Comparison of ENCODE assay signal across 1 cellular context in the genomic region with DNA sequence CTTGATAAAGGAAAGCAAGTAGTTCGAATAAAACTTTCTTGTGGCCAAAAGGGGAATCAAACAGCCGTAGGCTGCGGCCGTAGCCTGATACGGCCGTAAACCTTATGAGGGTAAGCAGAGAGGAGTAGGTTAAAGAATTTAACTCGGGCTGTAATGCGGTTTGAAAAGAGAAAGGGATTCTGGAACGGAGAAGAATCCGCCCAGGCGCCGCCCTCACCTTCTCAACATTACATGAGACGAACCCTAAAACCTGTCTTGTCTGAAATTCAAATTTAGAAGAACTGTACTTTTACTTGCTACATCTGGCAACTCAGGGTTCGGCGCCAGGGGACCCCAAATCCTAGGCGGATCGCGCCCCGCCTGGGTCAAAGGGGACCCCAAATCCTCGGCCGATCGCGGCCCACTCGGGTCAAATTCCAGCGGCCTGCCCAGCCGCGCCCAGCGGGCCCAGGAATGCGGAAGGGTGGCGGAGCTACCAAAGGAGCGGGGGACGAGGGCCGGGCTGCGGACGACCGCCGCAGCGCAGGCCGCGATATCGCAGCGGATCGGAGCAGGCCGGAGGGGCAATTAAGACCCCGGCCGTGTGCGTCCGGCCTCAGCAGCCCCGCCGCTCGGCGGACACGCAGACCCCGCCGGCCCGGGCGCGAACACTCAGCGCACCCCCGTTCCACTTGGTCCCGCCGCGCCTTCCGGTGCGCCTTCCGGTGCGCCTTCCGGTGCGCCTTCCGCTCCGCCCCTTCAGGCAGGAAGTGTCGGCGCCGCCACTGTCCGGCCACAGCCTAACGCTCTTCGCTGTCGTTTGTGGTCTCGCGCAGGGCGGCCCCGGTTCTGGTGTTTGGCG.
A peak's percentile ranks its signal among the peaks of the same experiment; 100 is the strongest.
TF ChIP-seq lines count a peak whose summit lies in the region.

A gene (plus strand): TSS at position 741 of the 841 bp plus-strand sequence. CDS start 10,766 bp downstream, outside the sequence.

TF ChIP-seq in HepG2, 621 proteins besides CTCF, POLR2A, EP300 and RAD21 (continued from another document and continues in another):
- TF ChIP-seq, protein P1, sequence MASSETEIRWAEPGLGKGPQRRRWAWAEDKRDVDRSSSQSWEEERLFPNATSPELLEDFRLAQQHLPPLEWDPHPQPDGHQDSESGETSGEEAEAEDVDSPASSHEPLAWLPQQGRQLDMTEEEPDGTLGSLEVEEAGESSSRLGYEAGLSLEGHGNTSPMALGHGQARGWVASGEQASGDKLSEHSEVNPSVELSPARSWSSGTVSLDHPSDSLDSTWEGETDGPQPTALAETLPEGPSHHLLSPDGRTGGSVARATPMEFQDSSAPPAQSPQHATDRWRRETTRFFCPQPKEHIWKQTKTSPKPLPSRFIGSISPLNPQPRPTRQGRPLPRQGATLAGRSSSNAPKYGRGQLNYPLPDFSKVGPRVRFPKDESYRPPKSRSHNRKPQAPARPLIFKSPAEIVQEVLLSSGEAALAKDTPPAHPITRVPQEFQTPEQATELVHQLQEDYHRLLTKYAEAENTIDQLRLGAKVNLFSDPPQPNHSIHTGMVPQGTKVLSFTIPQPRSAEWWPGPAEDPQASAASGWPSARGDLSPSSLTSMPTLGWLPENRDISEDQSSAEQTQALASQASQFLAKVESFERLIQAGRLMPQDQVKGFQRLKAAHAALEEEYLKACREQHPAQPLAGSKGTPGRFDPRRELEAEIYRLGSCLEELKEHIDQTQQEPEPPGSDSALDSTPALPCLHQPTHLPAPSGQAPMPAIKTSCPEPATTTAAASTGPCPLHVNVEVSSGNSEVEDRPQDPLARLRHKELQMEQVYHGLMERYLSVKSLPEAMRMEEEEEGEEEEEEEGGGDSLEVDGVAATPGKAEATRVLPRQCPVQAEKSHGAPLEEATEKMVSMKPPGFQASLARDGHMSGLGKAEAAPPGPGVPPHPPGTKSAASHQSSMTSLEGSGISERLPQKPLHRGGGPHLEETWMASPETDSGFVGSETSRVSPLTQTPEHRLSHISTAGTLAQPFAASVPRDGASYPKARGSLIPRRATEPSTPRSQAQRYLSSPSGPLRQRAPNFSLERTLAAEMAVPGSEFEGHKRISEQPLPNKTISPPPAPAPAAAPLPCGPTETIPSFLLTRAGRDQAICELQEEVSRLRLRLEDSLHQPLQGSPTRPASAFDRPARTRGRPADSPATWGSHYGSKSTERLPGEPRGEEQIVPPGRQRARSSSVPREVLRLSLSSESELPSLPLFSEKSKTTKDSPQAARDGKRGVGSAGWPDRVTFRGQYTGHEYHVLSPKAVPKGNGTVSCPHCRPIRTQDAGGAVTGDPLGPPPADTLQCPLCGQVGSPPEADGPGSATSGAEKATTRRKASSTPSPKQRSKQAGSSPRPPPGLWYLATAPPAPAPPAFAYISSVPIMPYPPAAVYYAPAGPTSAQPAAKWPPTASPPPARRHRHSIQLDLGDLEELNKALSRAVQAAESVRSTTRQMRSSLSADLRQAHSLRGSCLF (CRISPR knock-in tag; IDR thresholded peaks at IDR 0.05; ENCODE audit: borderline replicate concordance), result no peak
- TF ChIP-seq SSRP1 (CRISPR knock-in tag; IDR thresholded peaks at IDR 0.05), result no peak
- no peak for TF ChIP-seq SCMH1 (CRISPR knock-in tag; IDR thresholded peaks at IDR 0.05; ENCODE audit: borderline replicate concordance)
- TF ChIP-seq HNF4A (CRISPR knock-in tag; IDR thresholded peaks at IDR 0.05), result peak; percentile 80
- no peak for TF ChIP-seq PAWR (CRISPR knock-in tag; IDR thresholded peaks at IDR 0.05; ENCODE audit: borderline replicate concordance)
- TF ChIP-seq, protein P2, sequence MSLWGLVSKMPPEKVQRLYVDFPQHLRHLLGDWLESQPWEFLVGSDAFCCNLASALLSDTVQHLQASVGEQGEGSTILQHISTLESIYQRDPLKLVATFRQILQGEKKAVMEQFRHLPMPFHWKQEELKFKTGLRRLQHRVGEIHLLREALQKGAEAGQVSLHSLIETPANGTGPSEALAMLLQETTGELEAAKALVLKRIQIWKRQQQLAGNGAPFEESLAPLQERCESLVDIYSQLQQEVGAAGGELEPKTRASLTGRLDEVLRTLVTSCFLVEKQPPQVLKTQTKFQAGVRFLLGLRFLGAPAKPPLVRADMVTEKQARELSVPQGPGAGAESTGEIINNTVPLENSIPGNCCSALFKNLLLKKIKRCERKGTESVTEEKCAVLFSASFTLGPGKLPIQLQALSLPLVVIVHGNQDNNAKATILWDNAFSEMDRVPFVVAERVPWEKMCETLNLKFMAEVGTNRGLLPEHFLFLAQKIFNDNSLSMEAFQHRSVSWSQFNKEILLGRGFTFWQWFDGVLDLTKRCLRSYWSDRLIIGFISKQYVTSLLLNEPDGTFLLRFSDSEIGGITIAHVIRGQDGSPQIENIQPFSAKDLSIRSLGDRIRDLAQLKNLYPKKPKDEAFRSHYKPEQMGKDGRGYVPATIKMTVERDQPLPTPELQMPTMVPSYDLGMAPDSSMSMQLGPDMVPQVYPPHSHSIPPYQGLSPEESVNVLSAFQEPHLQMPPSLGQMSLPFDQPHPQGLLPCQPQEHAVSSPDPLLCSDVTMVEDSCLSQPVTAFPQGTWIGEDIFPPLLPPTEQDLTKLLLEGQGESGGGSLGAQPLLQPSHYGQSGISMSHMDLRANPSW (CRISPR knock-in tag; IDR thresholded peaks at IDR 0.05; ENCODE audit: borderline replicate concordance), result no peak; the same call in 1 of the 2 replicates
- TF ChIP-seq TRIM24 (CRISPR knock-in tag; IDR thresholded peaks at IDR 0.05), result no peak
- no peak for TF ChIP-seq ZKSCAN1 (IDR thresholded peaks at IDR 0.05; ENCODE audit: low read length)
- TF ChIP-seq ZBTB1 (CRISPR knock-in tag; IDR thresholded peaks at IDR 0.05; ENCODE audit: borderline replicate concordance), result no peak
- peak; percentile 89 for TF ChIP-seq ATF7-NPFF (CRISPR knock-in tag; IDR thresholded peaks at IDR 0.05; ENCODE audit: low read depth)
- TF ChIP-seq SIN3B (IDR thresholded peaks at IDR 0.05; ENCODE audit: low read length), result peak; percentile 58; the same call in 1 of the 2 replicates
- TF ChIP-seq, protein P3, sequence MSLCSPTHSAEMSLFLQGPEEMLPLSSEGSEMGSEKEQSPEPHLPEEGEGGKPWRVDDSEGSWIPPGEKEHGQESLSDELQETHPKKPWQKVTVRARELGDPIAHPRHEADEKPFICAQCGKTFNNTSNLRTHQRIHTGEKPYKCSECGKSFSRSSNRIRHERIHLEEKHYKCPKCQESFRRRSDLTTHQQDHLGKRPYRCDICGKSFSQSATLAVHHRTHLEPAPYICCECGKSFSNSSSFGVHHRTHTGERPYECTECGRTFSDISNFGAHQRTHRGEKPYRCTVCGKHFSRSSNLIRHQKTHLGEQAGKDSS (CRISPR knock-in tag; IDR thresholded peaks at IDR 0.05; ENCODE audit: borderline replicate concordance, low read depth), result no peak
- 0 out of 2 replicates have a peak, but pooled peaks have one; percentile 62 for TF ChIP-seq ZNF773 (CRISPR knock-in tag; IDR thresholded peaks at IDR 0.05; ENCODE audit: borderline replicate concordance)
- TF ChIP-seq, protein P4, sequence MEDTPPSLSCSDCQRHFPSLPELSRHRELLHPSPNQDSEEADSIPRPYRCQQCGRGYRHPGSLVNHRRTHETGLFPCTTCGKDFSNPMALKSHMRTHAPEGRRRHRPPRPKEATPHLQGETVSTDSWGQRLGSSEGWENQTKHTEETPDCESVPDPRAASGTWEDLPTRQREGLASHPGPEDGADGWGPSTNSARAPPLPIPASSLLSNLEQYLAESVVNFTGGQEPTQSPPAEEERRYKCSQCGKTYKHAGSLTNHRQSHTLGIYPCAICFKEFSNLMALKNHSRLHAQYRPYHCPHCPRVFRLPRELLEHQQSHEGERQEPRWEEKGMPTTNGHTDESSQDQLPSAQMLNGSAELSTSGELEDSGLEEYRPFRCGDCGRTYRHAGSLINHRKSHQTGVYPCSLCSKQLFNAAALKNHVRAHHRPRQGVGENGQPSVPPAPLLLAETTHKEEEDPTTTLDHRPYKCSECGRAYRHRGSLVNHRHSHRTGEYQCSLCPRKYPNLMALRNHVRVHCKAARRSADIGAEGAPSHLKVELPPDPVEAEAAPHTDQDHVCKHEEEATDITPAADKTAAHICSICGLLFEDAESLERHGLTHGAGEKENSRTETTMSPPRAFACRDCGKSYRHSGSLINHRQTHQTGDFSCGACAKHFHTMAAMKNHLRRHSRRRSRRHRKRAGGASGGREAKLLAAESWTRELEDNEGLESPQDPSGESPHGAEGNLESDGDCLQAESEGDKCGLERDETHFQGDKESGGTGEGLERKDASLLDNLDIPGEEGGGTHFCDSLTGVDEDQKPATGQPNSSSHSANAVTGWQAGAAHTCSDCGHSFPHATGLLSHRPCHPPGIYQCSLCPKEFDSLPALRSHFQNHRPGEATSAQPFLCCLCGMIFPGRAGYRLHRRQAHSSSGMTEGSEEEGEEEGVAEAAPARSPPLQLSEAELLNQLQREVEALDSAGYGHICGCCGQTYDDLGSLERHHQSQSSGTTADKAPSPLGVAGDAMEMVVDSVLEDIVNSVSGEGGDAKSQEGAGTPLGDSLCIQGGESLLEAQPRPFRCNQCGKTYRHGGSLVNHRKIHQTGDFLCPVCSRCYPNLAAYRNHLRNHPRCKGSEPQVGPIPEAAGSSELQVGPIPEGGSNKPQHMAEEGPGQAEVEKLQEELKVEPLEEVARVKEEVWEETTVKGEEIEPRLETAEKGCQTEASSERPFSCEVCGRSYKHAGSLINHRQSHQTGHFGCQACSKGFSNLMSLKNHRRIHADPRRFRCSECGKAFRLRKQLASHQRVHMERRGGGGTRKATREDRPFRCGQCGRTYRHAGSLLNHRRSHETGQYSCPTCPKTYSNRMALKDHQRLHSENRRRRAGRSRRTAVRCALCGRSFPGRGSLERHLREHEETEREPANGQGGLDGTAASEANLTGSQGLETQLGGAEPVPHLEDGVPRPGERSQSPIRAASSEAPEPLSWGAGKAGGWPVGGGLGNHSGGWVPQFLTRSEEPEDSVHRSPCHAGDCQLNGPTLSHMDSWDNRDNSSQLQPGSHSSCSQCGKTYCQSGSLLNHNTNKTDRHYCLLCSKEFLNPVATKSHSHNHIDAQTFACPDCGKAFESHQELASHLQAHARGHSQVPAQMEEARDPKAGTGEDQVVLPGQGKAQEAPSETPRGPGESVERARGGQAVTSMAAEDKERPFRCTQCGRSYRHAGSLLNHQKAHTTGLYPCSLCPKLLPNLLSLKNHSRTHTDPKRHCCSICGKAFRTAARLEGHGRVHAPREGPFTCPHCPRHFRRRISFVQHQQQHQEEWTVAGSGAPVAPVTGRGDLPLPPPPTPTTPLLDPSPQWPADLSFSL (CRISPR knock-in tag; IDR thresholded peaks at IDR 0.05), result no peak
- TF ChIP-seq, protein P5, sequence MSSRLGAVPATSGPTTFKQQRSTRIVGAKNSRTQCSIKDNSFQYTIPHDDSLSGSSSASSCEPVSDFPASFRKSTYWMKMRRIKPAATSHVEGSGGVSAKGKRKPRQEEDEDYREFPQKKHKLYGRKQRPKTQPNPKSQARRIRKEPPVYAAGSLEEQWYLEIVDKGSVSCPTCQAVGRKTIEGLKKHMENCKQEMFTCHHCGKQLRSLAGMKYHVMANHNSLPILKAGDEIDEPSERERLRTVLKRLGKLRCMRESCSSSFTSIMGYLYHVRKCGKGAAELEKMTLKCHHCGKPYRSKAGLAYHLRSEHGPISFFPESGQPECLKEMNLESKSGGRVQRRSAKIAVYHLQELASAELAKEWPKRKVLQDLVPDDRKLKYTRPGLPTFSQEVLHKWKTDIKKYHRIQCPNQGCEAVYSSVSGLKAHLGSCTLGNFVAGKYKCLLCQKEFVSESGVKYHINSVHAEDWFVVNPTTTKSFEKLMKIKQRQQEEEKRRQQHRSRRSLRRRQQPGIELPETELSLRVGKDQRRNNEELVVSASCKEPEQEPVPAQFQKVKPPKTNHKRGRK (CRISPR knock-in tag; IDR thresholded peaks at IDR 0.05), result no peak
- TF ChIP-seq, protein P6, sequence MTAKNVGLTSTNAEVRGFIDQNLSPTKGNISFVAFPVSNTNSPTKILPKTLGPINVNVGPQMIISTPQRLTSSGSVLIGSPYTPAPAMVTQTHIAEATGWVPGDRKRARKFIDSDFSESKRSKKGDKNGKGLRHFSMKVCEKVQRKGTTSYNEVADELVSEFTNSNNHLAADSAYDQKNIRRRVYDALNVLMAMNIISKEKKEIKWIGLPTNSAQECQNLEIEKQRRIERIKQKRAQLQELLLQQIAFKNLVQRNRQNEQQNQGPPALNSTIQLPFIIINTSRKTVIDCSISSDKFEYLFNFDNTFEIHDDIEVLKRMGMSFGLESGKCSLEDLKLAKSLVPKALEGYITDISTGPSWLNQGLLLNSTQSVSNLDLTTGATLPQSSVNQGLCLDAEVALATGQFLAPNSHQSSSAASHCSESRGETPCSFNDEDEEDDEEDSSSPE (CRISPR knock-in tag; IDR thresholded peaks at IDR 0.05), result peak; percentile 15; the same call in 1 of the 2 replicates
- peak; percentile 31; the same call in 1 of the 2 replicates for TF ChIP-seq ZFP90 (CRISPR knock-in tag; IDR thresholded peaks at IDR 0.05; ENCODE audit: borderline replicate concordance)
- no peak for TF ChIP-seq ZNF136 (CRISPR knock-in tag; IDR thresholded peaks at IDR 0.05; ENCODE audit: low read depth)
- no peak for TF ChIP-seq MBD4 (IDR thresholded peaks at IDR 0.05; ENCODE audit: borderline replicate concordance, low read length)
- no peak for TF ChIP-seq ZNF343 (CRISPR knock-in tag; IDR thresholded peaks at IDR 0.05)
- TF ChIP-seq, protein P7, sequence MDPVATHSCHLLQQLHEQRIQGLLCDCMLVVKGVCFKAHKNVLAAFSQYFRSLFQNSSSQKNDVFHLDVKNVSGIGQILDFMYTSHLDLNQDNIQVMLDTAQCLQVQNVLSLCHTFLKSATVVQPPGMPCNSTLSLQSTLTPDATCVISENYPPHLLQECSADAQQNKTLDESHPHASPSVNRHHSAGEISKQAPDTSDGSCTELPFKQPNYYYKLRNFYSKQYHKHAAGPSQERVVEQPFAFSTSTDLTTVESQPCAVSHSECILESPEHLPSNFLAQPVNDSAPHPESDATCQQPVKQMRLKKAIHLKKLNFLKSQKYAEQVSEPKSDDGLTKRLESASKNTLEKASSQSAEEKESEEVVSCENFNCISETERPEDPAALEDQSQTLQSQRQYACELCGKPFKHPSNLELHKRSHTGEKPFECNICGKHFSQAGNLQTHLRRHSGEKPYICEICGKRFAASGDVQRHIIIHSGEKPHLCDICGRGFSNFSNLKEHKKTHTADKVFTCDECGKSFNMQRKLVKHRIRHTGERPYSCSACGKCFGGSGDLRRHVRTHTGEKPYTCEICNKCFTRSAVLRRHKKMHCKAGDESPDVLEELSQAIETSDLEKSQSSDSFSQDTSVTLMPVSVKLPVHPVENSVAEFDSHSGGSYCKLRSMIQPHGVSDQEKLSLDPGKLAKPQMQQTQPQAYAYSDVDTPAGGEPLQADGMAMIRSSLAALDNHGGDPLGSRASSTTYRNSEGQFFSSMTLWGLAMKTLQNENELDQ (CRISPR knock-in tag; IDR thresholded peaks at IDR 0.05; ENCODE audit: borderline replicate concordance), result no peak
- TF ChIP-seq, protein P8, sequence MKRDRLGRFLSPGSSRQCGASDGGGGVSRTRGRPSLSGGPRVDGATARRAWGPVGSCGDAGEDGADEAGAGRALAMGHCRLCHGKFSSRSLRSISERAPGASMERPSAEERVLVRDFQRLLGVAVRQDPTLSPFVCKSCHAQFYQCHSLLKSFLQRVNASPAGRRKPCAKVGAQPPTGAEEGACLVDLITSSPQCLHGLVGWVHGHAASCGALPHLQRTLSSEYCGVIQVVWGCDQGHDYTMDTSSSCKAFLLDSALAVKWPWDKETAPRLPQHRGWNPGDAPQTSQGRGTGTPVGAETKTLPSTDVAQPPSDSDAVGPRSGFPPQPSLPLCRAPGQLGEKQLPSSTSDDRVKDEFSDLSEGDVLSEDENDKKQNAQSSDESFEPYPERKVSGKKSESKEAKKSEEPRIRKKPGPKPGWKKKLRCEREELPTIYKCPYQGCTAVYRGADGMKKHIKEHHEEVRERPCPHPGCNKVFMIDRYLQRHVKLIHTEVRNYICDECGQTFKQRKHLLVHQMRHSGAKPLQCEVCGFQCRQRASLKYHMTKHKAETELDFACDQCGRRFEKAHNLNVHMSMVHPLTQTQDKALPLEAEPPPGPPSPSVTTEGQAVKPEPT (CRISPR knock-in tag; IDR thresholded peaks at IDR 0.05; ENCODE audit: low read depth), result no peak
- TF ChIP-seq ZEB1 (IDR thresholded peaks at IDR 0.05; ENCODE audit: insufficient replicate concordance, low read depth), result peak; percentile 66
